Comparison of ENCODE assay signal across 1 cellular context in the genomic region with DNA sequence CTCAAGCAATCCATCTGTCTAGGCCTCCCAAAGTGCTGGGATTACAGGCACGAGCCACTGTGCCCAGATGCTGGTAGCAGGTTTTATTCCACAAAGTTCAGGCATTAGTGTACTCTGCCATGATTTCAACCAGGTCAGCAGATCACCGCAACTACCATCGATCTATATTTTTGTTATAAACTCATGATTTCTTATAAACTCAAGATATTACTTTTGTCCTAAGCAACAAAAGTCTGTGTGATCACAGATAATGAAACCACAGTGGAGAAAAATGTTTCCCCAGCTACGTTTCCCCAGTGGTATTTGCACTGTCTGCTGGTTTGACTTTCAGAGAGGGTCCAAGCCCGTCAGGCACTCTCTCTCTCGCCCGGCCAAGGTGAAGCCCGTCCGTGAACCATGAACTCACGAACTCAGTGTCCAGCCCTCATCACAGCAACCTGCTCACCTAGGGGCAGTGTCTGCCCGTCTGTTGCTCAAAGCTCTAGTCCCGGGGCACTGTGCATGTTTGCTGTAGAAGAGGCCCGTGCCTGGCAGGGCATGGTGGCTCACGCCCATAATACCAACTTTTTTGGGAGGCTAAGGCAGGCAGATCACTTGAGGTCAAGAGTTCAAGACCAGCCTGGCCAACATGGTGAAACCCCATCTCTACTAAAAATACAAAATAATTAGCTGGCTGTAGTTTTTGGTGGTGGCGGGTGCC.
TF ChIP-seq lines count a peak whose summit lies in the region.

No MANE protein-coding gene starts in this region.

TF ChIP-seq in HepG2, 621 proteins besides CTCF, POLR2A, EP300 and RAD21 (continued from another document and continues in another):
- TF ChIP-seq LRRFIP1 (CRISPR knock-in tag; conservative IDR thresholded peaks at IDR 0.05): no peak
- peak; percentile 19; the same call in 1 of the 2 replicates for TF ChIP-seq CEBPB (IDR thresholded peaks at IDR 0.05; ENCODE audit: borderline replicate concordance, low read depth, low read length)
- peak; percentile 93 for TF ChIP-seq HOXA3 (CRISPR knock-in tag; IDR thresholded peaks at IDR 0.05)
- TF ChIP-seq PAWR (CRISPR knock-in tag; IDR thresholded peaks at IDR 0.05; ENCODE audit: borderline replicate concordance): no peak
- 0 out of 2 replicates have a peak, but pooled peaks have one; percentile 33 for TF ChIP-seq THAP11 (CRISPR knock-in tag; IDR thresholded peaks at IDR 0.05)
- peak; percentile 96 for TF ChIP-seq TBL1XR1 (IDR thresholded peaks at IDR 0.05; ENCODE audit: borderline replicate concordance, low read length, partially characterized antibody)
- TF ChIP-seq SMAD3 (CRISPR knock-in tag; IDR thresholded peaks at IDR 0.05): 0 out of 2 replicates have a peak, but pooled peaks have one; percentile 46
- peak; percentile 95 for TF ChIP-seq NCOR1 (IDR thresholded peaks at IDR 0.05; ENCODE audit: borderline replicate concordance, low read length)
- TF ChIP-seq ZNF605 (CRISPR knock-in tag; IDR thresholded peaks at IDR 0.05): no peak
- TF ChIP-seq STAT5B (CRISPR knock-in tag; IDR thresholded peaks at IDR 0.05): no peak
- TF ChIP-seq TAF15 (IDR thresholded peaks at IDR 0.05; ENCODE audit: low read depth, low read length, poor library complexity, severe bottlenecking): no peak
- no peak for TF ChIP-seq ZSCAN5A (CRISPR knock-in tag; IDR thresholded peaks at IDR 0.05; ENCODE audit: borderline replicate concordance)
- peak; percentile 87 for TF ChIP-seq ZMYM4 (CRISPR knock-in tag; IDR thresholded peaks at IDR 0.05)
- TF ChIP-seq KDM5B (CRISPR knock-in tag; IDR thresholded peaks at IDR 0.05; ENCODE audit: borderline replicate concordance): peak; percentile 23; the same call in 1 of the 2 replicates
- peak; percentile 84 for TF ChIP-seq ZBTB7A (CRISPR knock-in tag; IDR thresholded peaks at IDR 0.05)
- TF ChIP-seq ZNF615 (CRISPR knock-in tag; IDR thresholded peaks at IDR 0.05; ENCODE audit: borderline replicate concordance): no peak
- TF ChIP-seq ZNF547 (CRISPR knock-in tag; IDR thresholded peaks at IDR 0.05): no peak
- TF ChIP-seq ASH2L (IDR thresholded peaks at IDR 0.05; ENCODE audit: insufficient read length, low read depth, low read length): no peak
- TF ChIP-seq ZNF878 (CRISPR knock-in tag; IDR thresholded peaks at IDR 0.05): no peak
- TF ChIP-seq ZFP1 (CRISPR knock-in tag; IDR thresholded peaks at IDR 0.05): 0 out of 2 replicates have a peak, but pooled peaks have one; percentile 62
- TF ChIP-seq CAMTA2 (CRISPR knock-in tag; IDR thresholded peaks at IDR 0.05; ENCODE audit: borderline replicate concordance): 0 out of 2 replicates have a peak, but pooled peaks have one; percentile 23
- peak; percentile 51 for TF ChIP-seq ETV5 (CRISPR knock-in tag; IDR thresholded peaks at IDR 0.05; ENCODE audit: borderline replicate concordance)
- 0 out of 2 replicates have a peak, but pooled peaks have one; percentile 43 for TF ChIP-seq ZNF713 (CRISPR knock-in tag; IDR thresholded peaks at IDR 0.05)
- no peak for TF ChIP-seq ZNF883 (CRISPR knock-in tag; IDR thresholded peaks at IDR 0.05; ENCODE audit: not compliant biosample characterization)
- TF ChIP-seq TOPORS (CRISPR knock-in tag; IDR thresholded peaks at IDR 0.05): peak; percentile 51; the same call in 1 of the 2 replicates
- no peak for TF ChIP-seq ZNF383 (CRISPR knock-in tag; IDR thresholded peaks at IDR 0.05; ENCODE audit: borderline replicate concordance)
- TF ChIP-seq FOXA3 (CRISPR knock-in tag; IDR thresholded peaks at IDR 0.05): peak; percentile 70
- peak; percentile 61; the same call in 1 of the 2 replicates for TF ChIP-seq TFE3 (CRISPR knock-in tag; IDR thresholded peaks at IDR 0.05)
- no peak for TF ChIP-seq TGIF2 (CRISPR knock-in tag; IDR thresholded peaks at IDR 0.05)
- no peak for TF ChIP-seq NAIF1 (CRISPR knock-in tag; IDR thresholded peaks at IDR 0.05; ENCODE audit: borderline replicate concordance)
- TF ChIP-seq YEATS4 (CRISPR knock-in tag; IDR thresholded peaks at IDR 0.05; ENCODE audit: borderline replicate concordance): peak; percentile 71; the same call in 1 of the 2 replicates
- peak; percentile 86 for TF ChIP-seq ZNF777 (CRISPR knock-in tag; IDR thresholded peaks at IDR 0.05)
- TF ChIP-seq ZMYM3 (CRISPR knock-in tag; IDR thresholded peaks at IDR 0.05): peak; percentile 98
- no peak for TF ChIP-seq FOXP1 (IDR thresholded peaks at IDR 0.05)
- peak; percentile 36; the same call in 1 of the 2 replicates for TF ChIP-seq FOXP1 (CRISPR knock-in tag; IDR thresholded peaks at IDR 0.05)
- no peak for TF ChIP-seq ZSCAN30 (CRISPR knock-in tag; IDR thresholded peaks at IDR 0.05)
- TF ChIP-seq NR2F2 (IDR thresholded peaks at IDR 0.05; ENCODE audit: borderline replicate concordance, low read depth): peak; percentile 58; the same call in 1 of the 2 replicates
- no peak for TF ChIP-seq MATR3 (CRISPR knock-in tag; IDR thresholded peaks at IDR 0.05)
- no peak for TF ChIP-seq ZXDC (CRISPR knock-in tag; IDR thresholded peaks at IDR 0.05)
- TF ChIP-seq, protein P1, sequence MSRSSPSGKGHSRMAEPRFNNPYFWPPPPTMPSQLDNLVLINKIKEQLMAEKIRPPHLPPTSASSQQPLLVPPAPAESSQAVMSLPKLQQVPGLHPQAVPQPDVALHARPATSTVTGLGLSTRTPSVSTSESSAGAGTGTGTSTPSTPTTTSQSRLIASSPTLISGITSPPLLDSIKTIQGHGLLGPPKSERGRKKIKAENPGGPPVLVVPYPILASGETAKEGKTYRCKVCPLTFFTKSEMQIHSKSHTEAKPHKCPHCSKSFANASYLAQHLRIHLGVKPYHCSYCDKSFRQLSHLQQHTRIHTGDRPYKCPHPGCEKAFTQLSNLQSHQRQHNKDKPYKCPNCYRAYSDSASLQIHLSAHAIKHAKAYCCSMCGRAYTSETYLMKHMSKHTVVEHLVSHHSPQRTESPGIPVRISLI (CRISPR knock-in tag; IDR thresholded peaks at IDR 0.05; ENCODE audit: borderline replicate concordance): peak; percentile 72; the same call in 1 of the 2 replicates
- TF ChIP-seq, protein P2, sequence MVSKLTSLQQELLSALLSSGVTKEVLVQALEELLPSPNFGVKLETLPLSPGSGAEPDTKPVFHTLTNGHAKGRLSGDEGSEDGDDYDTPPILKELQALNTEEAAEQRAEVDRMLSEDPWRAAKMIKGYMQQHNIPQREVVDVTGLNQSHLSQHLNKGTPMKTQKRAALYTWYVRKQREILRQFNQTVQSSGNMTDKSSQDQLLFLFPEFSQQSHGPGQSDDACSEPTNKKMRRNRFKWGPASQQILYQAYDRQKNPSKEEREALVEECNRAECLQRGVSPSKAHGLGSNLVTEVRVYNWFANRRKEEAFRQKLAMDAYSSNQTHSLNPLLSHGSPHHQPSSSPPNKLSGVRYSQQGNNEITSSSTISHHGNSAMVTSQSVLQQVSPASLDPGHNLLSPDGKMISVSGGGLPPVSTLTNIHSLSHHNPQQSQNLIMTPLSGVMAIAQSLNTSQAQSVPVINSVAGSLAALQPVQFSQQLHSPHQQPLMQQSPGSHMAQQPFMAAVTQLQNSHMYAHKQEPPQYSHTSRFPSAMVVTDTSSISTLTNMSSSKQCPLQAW (CRISPR knock-in tag; IDR thresholded peaks at IDR 0.05): peak; percentile 82
- peak; percentile 52; the same call in 1 of the 2 replicates for TF ChIP-seq POGZ (CRISPR knock-in tag; IDR thresholded peaks at IDR 0.05)
- no peak for TF ChIP-seq SSRP1 (CRISPR knock-in tag; IDR thresholded peaks at IDR 0.05)
- TF ChIP-seq ZNF44 (CRISPR knock-in tag; IDR thresholded peaks at IDR 0.05): no peak
- no peak for TF ChIP-seq ISX (CRISPR knock-in tag; conservative IDR thresholded peaks at IDR 0.05)
- TF ChIP-seq ATM (IDR thresholded peaks at IDR 0.05; ENCODE audit: borderline replicate concordance): no peak
- TF ChIP-seq ZNF709 (CRISPR knock-in tag; IDR thresholded peaks at IDR 0.05): no peak
- peak; percentile 72; the same call in 1 of the 2 replicates for TF ChIP-seq TOE1 (CRISPR knock-in tag; IDR thresholded peaks at IDR 0.05)
- TF ChIP-seq ZFP41 (CRISPR knock-in tag; IDR thresholded peaks at IDR 0.05; ENCODE audit: borderline replicate concordance): no peak
- TF ChIP-seq ZNF432 (CRISPR knock-in tag; IDR thresholded peaks at IDR 0.05; ENCODE audit: borderline replicate concordance): no peak
- TF ChIP-seq ZNF766 (CRISPR knock-in tag; IDR thresholded peaks at IDR 0.05; ENCODE audit: borderline replicate concordance): peak; percentile 20; the same call in 1 of the 2 replicates
- no peak; the same call in 1 of the 2 replicates for TF ChIP-seq ZNF737 (CRISPR knock-in tag; IDR thresholded peaks at IDR 0.05; ENCODE audit: borderline replicate concordance)
- no peak for TF ChIP-seq FOSL1 (CRISPR knock-in tag; IDR thresholded peaks at IDR 0.05; ENCODE audit: borderline replicate concordance)
- peak; percentile 60; the same call in 1 of the 2 replicates for TF ChIP-seq NR2F6 (IDR thresholded peaks at IDR 0.05)
- peak; percentile 89 for TF ChIP-seq NR2F6 (CRISPR knock-in tag; IDR thresholded peaks at IDR 0.05)
- no peak; the same call in none of the 2 replicates for TF ChIP-seq ZNF552 (CRISPR knock-in tag; IDR thresholded peaks at IDR 0.05; ENCODE audit: borderline replicate concordance)
- TF ChIP-seq GFI1 (CRISPR knock-in tag; IDR thresholded peaks at IDR 0.05; ENCODE audit: borderline replicate concordance): no peak
- TF ChIP-seq, protein P3, sequence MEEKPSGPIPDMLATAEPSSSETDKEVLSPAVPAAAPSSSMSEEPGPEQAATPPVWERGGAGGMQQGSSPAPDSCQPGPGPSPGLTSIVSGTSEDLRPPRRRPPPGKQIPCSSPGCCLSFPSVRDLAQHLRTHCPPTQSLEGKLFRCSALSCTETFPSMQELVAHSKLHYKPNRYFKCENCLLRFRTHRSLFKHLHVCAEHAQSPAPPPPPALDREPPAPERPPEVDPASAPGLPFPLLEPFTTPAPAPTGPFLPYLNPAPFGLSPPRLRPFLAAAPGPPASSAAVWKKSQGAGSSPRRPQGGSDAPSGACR (CRISPR knock-in tag; IDR thresholded peaks at IDR 0.05): peak; percentile 95
- no peak for TF ChIP-seq GPN1 (CRISPR knock-in tag; IDR thresholded peaks at IDR 0.05; ENCODE audit: borderline replicate concordance)
